ENCODE assay signal across 1 cellular context in genomic region chr7:108517951-108518350, GRCh38.
TF ChIP-seq lines count a peak whose summit lies in the region.

No MANE protein-coding gene starts in this region.

TF ChIP-seq in HepG2, 621 proteins besides CTCF, POLR2A, EP300 and RAD21:
- TF ChIP-seq ZNF264 (CRISPR knock-in tag; IDR thresholded peaks at IDR 0.05) (peak; percentile 90), SIN3A (IDR thresholded peaks at IDR 0.05; ENCODE audit: borderline replicate concordance, low read depth, low read length) (no peak)
- TF ChIP-seq, protein P1, sequence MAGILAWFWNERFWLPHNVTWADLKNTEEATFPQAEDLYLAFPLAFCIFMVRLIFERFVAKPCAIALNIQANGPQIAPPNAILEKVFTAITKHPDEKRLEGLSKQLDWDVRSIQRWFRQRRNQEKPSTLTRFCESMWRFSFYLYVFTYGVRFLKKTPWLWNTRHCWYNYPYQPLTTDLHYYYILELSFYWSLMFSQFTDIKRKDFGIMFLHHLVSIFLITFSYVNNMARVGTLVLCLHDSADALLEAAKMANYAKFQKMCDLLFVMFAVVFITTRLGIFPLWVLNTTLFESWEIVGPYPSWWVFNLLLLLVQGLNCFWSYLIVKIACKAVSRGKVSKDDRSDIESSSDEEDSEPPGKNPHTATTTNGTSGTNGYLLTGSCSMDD (CRISPR knock-in tag; IDR thresholded peaks at IDR 0.05), result no peak
